8 cellular contexts compared by ENCODE assay signal in genomic region chr11:65988791-65989592, GRCh38. TPM values are rescaled to one million over a fixed set of nuclear protein-coding genes. Genes with fewer than 3 reads are reported as not detected.
DNase-seq lines count a peak whose midpoint lies in the region; ATAC-seq, FAIRE-seq and TF ChIP-seq lines count a peak whose summit lies in the region.

No MANE protein-coding gene starts in this region.

- H3K4me3 ChIP-seq in WI38 (ENCODE audit: low read depth, low read length): no peak overlapping the region
- no peak overlapping the region for H3K4me3 ChIP-seq in bronchial epithelial cell (ENCODE audit: low read depth, low read length)

- TF ChIP-seq CTCF in AG09319 (IDR thresholded peaks at IDR 0.05; ENCODE audit: low read depth, low read length) (peak; percentile 91), WI38 (IDR thresholded peaks at IDR 0.05; ENCODE audit: low read depth, low read length) (peak; percentile 93), bronchial epithelial cell (IDR thresholded peaks at IDR 0.05; ENCODE audit: insufficient read depth, low read length, severe bottlenecking) (peak; percentile 86)

- DNase-seq in AG09319 (ENCODE audit: extremely low read depth, low read depth) (peak; percentile 88), NCI-H345 (lab: John Stamatoyannopoulos, UW) (peak; percentile 90), bronchial epithelial cell (ENCODE audit: low read depth) (peak; percentile 90), iris pigment epithelial cell (ENCODE audit: low read depth) (peak; percentile 94)
- peak; percentile 80 to 86 (median 82) for DNase-seq in stimulated activated CD4-positive, alpha-beta T cell treated with anti-CD3 and anti-CD28 coated beads, Interleukin-1b, Interleukin-23, amount 100 ng/mL, for 24 hours (ENCODE audit: low read depth in 4 of 4, low spot score in 1 of 4)

- H3K36me3 ChIP-seq in bronchial epithelial cell (ENCODE audit: control insufficient read depth, insufficient read depth, low read length): peaks cover 1% of the 10 kb centered on the region

- ATAC-seq in GM19023 (IDR thresholded peaks at IDR 0.05; ENCODE audit: unreplicated experiment) (peak; percentile 89), HG03342 (IDR thresholded peaks at IDR 0.05; ENCODE audit: unreplicated experiment) (peak; percentile 91)

- no peaks in the 10 kb centered on the region for H3K27me3 ChIP-seq in bronchial epithelial cell (ENCODE audit: control insufficient read depth, insufficient read depth, low read length)

- FAIRE-seq in bronchial epithelial cell (lab: Jason Lieb, UNC): peak; percentile 99

RNA-seq across cellular contexts. Expression of gene EIF1AD, which starts 13.0 kb away (rescaled TPM):
- 39.7 and 44.5 TPM in 2 replicates for total RNA-seq in bronchial epithelial cell

RNA-seq across cellular contexts. Expression of gene BANF1, which starts 13.3 kb away (rescaled TPM):
- total RNA-seq in bronchial epithelial cell: 8.4 and 14.0 TPM in 2 replicates

RNA-seq across cellular contexts. Expression of gene CST6, which starts 22.8 kb away (rescaled TPM):
- total RNA-seq in bronchial epithelial cell: 3.9 and 4.4 TPM in 2 replicates

RNA-seq across cellular contexts. Expression of gene SART1, which starts 27.5 kb away (rescaled TPM):
- 32.4 and 51.7 TPM in 2 replicates for total RNA-seq in bronchial epithelial cell

RNA-seq across cellular contexts. Expression of gene CATSPER1, which starts 37.3 kb away (rescaled TPM):
- 0.26 TPM in 1 of 2 replicates, not detected in the other for total RNA-seq in bronchial epithelial cell
